ENCODE assay signal across 21 cellular contexts in the genomic region with DNA sequence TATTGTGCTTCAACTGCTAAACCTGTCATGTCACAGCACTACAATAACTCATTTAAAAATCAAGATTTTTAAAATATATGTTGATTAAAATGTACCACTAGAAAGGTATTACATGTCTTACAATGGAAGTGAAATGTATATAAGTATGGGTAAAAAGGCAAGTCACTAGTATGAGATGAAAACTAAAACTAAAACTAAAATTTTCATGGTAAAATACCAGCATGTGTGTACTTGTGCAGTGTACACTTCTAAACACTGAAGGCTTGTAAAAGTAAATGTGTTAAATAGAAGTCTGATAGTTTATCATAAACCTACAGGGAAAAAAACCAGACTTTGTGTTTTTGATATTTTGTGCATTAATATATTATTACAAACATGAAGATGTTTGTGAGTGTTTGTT. TPM values are rescaled to one million over a fixed set of nuclear protein-coding genes. Genes with fewer than 3 reads are reported as not detected.
DNase-seq lines count a peak whose midpoint lies in the region; ATAC-seq and TF ChIP-seq lines count a peak whose summit lies in the region.
"Had no signal": no experiment of that assay in that cellular context is flagged by ENCODE, and none has a peak within 500 bp of the region (broad histone marks: within the 10 kb centered on the region; RNA-seq: fewer than 3 reads in every experiment).

No MANE protein-coding gene starts in this region.

- intact Hi-C loops in activated B cell treated with CpG ODN at 0.5 μM for 24 hours (cut with micrococcal nuclease), result loop anchor here (1.0 to 10.0 kb wide), 4 partner anchors 7 to 390 kb away; no protein-coding TSS in a partner anchor

- CTCF ChIA-PET in activated B cell treated with CpG ODN at 0.5 μM for 24 hours (lab: Charles Lee), result no interaction called here

- H3K27me3 Mint-ChIP-seq in activated B cell treated with CpG ODN at 0.5 μM for 24 hours, result no peaks in the 10 kb centered on the region
- peaks cover 8% of the 10 kb centered on the region; the same call in 1 of the 2 replicates for H3K27me3 Mint-ChIP-seq in HFFc6 (ENCODE audit: insufficient read depth)

- ATAC-seq in GM18499 (IDR thresholded peaks at IDR 0.05; ENCODE audit: insufficient read depth, unreplicated experiment), result peak; percentile 37
- peak; percentile 36 for ATAC-seq in GM19463 (IDR thresholded peaks at IDR 0.05; ENCODE audit: unreplicated experiment)
- ATAC-seq in HG02571 (IDR thresholded peaks at IDR 0.05; ENCODE audit: unreplicated experiment), result peak; percentile 44
- ATAC-seq in activated B cell treated with CpG ODN at 0.5 μM for 24 hours (ENCODE audit: low read depth), result no peak
- ATAC-seq: K562 had no signal

- H3K4me1 Mint-ChIP-seq in activated B cell treated with CpG ODN at 0.5 μM for 24 hours (peaks cover 27% of the 10 kb centered on the region), HFFc6 (ENCODE audit: low read depth) (peaks cover 12% of the 10 kb centered on the region)

- H3K9me3 Mint-ChIP-seq in activated B cell treated with CpG ODN at 0.5 μM for 24 hours (no peaks in the 10 kb centered on the region), HFFc6 (peaks cover 12% of the 10 kb centered on the region)

- no peak overlapping the region for H3K27ac Mint-ChIP-seq in activated B cell treated with CpG ODN at 0.5 μM for 24 hours
- no peak overlapping the region for H3K27ac Mint-ChIP-seq in HFFc6

- H3K4me3 Mint-ChIP-seq in activated B cell treated with CpG ODN at 0.5 μM for 24 hours (peak overlapping the region; percentile 52), HFFc6 (no peak overlapping the region)

- DNase-seq in activated B cell treated with CpG ODN at 0.5 μM for 24 hours (no peak), RPMI8226 (no peak), HFFc6 (no peak), NCI-H2196 treated with DMSO at 0.1 percent for 48 hours (lab: John Stamatoyannopoulos, UW; ENCODE audit: unreplicated experiment) (no peak)
- DNase-seq: COR-L47, DMS153, NCI-H1417 treated with DMSO at 0.1 percent for 48 hours, NCI-H2029, NCI-H2171, NCI-H748 treated with DMSO at 0.1 percent for 48 hours, PC-9, SW 1271 had no signal

- H3K36me3 Mint-ChIP-seq in activated B cell treated with CpG ODN at 0.5 μM for 24 hours (ENCODE audit: low read depth) (no peaks in the 10 kb centered on the region), HFFc6 (ENCODE audit: low read depth) (peaks cover 12% of the 10 kb centered on the region)

- TF ChIP-seq CTCF in activated B cell treated with CpG ODN at 0.5 μM for 24 hours (IDR thresholded peaks at IDR 0.05) (no peak), HFFc6 (IDR thresholded peaks at IDR 0.05) (no peak)

- POLR2A ChIA-PET in activated B cell treated with CpG ODN at 0.5 μM for 24 hours (lab: Charles Lee), result interaction anchor here (1.1 to 1.2 kb wide), 2 partner anchors 14 to 16 kb away, joined by 3 read pairs; no protein-coding TSS in a partner anchor

RNA-seq across cellular contexts. Expression of a gene that starts 13.7 kb away (rescaled TPM):
- total RNA-seq in activated B cell treated with CpG ODN at 0.5 μM for 24 hours, result not detected in 2 replicates
- not detected for total RNA-seq in HFFc6 (2021; fragmentation: NEBNext Ultra II Directional; extraction: Animal tissue kit (Norgen Biotek cat#: 25700))
- total RNA-seq: A673; H4; K562; NCI-H460; PC-9; SJSA1; T-helper 2 cell treated with Interferon-gamma antibody and Interleukin-4, amounts not matched to agents 100 ng/mL and 5 ng/mL, for 36 hours had no signal
